In the genomic region with DNA sequence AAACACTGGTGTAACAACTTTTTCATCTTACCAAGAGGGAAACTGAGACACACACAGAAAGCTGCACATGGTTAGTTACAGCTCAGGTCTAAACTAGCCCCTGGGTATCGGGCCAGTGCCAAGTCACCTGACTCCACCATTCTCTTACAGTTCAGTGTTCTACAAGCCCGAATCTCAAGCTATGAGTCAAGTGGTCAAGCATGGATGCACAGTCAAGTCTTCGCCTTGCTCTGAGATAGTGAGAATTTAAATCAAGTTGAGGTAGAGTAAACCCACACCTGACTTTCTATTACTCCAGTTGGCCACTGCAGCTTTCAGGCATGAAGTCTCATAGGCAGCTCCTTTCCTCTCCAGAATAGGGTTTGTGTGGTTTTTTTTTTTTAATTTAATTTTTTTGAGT, we compare ENCODE assay signal across 13 cellular contexts. TPM values are rescaled to one million over a fixed set of nuclear protein-coding genes. Genes with fewer than 3 reads are reported as not detected.
DNase-seq lines count a peak whose midpoint lies in the region; ATAC-seq and FAIRE-seq lines count a peak whose summit lies in the region.
"Had no signal": no experiment of that assay in that cellular context is flagged by ENCODE, and none has a peak within 500 bp of the region (broad histone marks: within the 10 kb centered on the region; RNA-seq: fewer than 3 reads in every experiment).

No MANE protein-coding gene starts in this region.

- WGBS in small intestine, 3 donors: 89 to 92% (median 91%) methylated on average over 3 of the region's 3 CpGs

- no peak overlapping the region for H3K27ac ChIP-seq in small intestine (ENCODE audit: low read depth in 1 of 2, low read length in 1 of 2)
- H3K27ac ChIP-seq: parathyroid adenoma had no signal

- peak; percentile 77 for DNase-seq in glomerular visceral epithelial cell (ENCODE audit: extremely low spot score)
- DNase-seq in small intestine: no peak
- no peak for DNase-seq in activated CD8-positive, alpha-beta memory T cell treated with anti-CD3 and anti-CD28 coated beads for 24 hours
- DNase-seq in NCI-H82 (lab: John Stamatoyannopoulos, UW): no peak
- DNase-seq in NCI-H2171 (lab: John Stamatoyannopoulos, UW): no peak
- DNase-seq: effector memory CD4-positive, alpha-beta T cell; immature natural killer cell; NCI-H226 had no signal

- ATAC-seq in GM18868 (IDR thresholded peaks at IDR 0.05; ENCODE audit: unreplicated experiment): peak; percentile 99
- ATAC-seq in GM21576 (IDR thresholded peaks at IDR 0.05; ENCODE audit: unreplicated experiment): peak; percentile 99
- ATAC-seq in HG03196 (IDR thresholded peaks at IDR 0.05; ENCODE audit: unreplicated experiment): peak; percentile 99
- ATAC-seq: activated T-helper 17 cell treated with anti-CD3 and anti-CD28 coated beads, Interleukin-2, amount 50 U/mL, for 72 hours had no signal

- H3K27me3 ChIP-seq in small intestine (ENCODE audit: control insufficient read depth in 2 of 2, insufficient read depth in 2 of 2, low read length in 2 of 2): no peaks in the 10 kb centered on the region

- H3K4me1 ChIP-seq in small intestine (ENCODE audit: control insufficient read depth in 2 of 2, insufficient read depth in 1 of 2, low read depth in 1 of 2, low read length in 1 of 2): no peaks in the 10 kb centered on the region
- H3K4me1 ChIP-seq: parathyroid adenoma had no signal

- no peaks in the 10 kb centered on the region for H3K9me3 ChIP-seq in small intestine (ENCODE audit: control insufficient read depth, low read depth)

- H3K4me3 ChIP-seq in small intestine (ENCODE audit: low read depth in 1 of 2, low read length in 2 of 2): no peak overlapping the region

- no peak for FAIRE-seq in small intestine (lab: Jason Lieb, UNC)

- no peaks in the 10 kb centered on the region for H3K36me3 ChIP-seq in small intestine (ENCODE audit: control insufficient read depth in 2 of 2, insufficient read depth in 2 of 2, low read length in 2 of 2)

RNA-seq across cellular contexts. Expression of a gene that starts 34.5 kb away (rescaled TPM):
- 10 to 100 TPM; 14.9 to 34.0 (median 25.7) TPM for polyA plus RNA-seq in small intestine
